9 cellular contexts compared by ENCODE assay signal in the genomic region with DNA sequence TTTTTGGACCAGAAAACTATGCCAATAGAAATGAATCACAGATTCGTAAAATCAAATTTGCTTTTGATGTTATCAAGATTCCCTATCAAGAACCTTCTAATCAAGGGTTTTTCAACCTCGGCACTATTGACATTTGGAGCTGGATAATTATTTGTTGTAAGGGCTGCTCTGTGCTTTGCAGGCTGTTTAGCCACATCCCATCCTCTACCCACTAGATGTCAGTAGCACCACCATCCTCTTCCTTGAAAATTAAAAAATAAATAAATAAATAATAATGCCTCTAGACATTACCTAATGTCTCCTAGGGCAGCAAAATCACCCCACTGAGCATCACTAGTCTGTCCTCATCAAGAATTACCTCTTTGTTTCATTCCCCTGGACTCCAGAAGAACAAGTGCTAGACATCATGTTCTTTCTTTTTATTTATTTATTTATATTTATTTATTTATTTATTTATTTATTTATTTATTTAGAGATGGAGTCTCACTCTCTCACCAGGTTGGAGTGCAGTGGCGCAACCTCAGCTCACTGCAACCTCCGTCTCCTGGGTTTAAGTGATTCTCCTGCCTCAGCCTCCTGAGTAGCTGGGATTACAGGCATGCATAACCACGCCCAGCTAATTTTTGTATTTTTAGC.
DNase-seq lines count a peak whose midpoint lies in the region; ATAC-seq and TF ChIP-seq lines count a peak whose summit lies in the region.
"Had no signal": no experiment of that assay in that cellular context is flagged by ENCODE, and none has a peak within 500 bp of the region (broad histone marks: within the 10 kb centered on the region; RNA-seq: fewer than 3 reads in every experiment).

No MANE protein-coding gene starts in this region.

- H3K9me3 ChIP-seq in HEK293 (ENCODE audit: control insufficient read depth, insufficient read depth, low read depth, low read length) = no peaks in the 10 kb centered on the region

- CTCF ChIA-PET in AG04449 (lab: Yijun Ruan, JAX) (interaction anchor here (0.8 to 5.7 kb wide), 8 partner anchors 9 to 86 kb away, joined by 3 to 31 read pairs (median 5); no protein-coding TSS in a partner anchor), HEK293 (lab: Yijun Ruan, JAX) (interaction anchor here (0.6 to 3.8 kb wide), 8 partner anchors 13 to 72 kb away, joined by 3 to 22 read pairs (median 4); no protein-coding TSS in a partner anchor)

- DNase-seq in AG04449 (ENCODE audit: low read depth, low spot score) (no peak), amniotic epithelial cell (ENCODE audit: low read depth) (peak; percentile 68), iPS-NIHi7 (ENCODE audit: extremely low spot score) (peak; percentile 14), NOMO-1 (lab: John Stamatoyannopoulos, UW; ENCODE audit: unreplicated experiment in 2 of 2) (no peak), RPMI8226 (no peak), NCI-H345 treated with DMSO at 0.1 percent for 48 hours (lab: John Stamatoyannopoulos, UW; ENCODE audit: unreplicated experiment) (no peak)
- DNase-seq: CD8-positive, alpha-beta T cell had no signal

- H3K4me3 ChIP-seq in AG04449 (ENCODE audit: low read depth, low read length) (no peak overlapping the region), HEK293 (ENCODE audit: low read depth, low read length) (no peak overlapping the region)

- ATAC-seq in HG03469 (IDR thresholded peaks at IDR 0.05; ENCODE audit: unreplicated experiment) = no peak
- ATAC-seq: CD8-positive, alpha-beta T cell had no signal

- TF ChIP-seq CTCF in AG04449 (IDR thresholded peaks at IDR 0.05; ENCODE audit: insufficient read depth, low read length, missing control alignments) = peak; percentile 32
- TF ChIP-seq CTCF in HEK293 (tag by site-specific recombination; IDR thresholded peaks at IDR 0.05) = no peak

- H3K27ac ChIP-seq in HEK293 (ENCODE audit: extremely low read depth, low read depth, low read length) = no peak overlapping the region

- H3K36me3 ChIP-seq in HEK293 (ENCODE audit: control insufficient read depth in 2 of 2, insufficient read depth in 1 of 2, low read length in 2 of 2) = no peaks in the 10 kb centered on the region

- H3K4me1 ChIP-seq in HEK293 (ENCODE audit: control insufficient read depth, insufficient read depth, low read length) = no peaks in the 10 kb centered on the region

- POLR2A ChIA-PET in AG04449 (lab: Yijun Ruan, JAX) (no interaction called here), HEK293 (lab: Yijun Ruan, JAX) (no interaction called here)

TF ChIP-seq in HEK293, 187 proteins besides CTCF, POLR2A, EP300 and RAD21:
- TF ChIP-seq, protein P1, sequence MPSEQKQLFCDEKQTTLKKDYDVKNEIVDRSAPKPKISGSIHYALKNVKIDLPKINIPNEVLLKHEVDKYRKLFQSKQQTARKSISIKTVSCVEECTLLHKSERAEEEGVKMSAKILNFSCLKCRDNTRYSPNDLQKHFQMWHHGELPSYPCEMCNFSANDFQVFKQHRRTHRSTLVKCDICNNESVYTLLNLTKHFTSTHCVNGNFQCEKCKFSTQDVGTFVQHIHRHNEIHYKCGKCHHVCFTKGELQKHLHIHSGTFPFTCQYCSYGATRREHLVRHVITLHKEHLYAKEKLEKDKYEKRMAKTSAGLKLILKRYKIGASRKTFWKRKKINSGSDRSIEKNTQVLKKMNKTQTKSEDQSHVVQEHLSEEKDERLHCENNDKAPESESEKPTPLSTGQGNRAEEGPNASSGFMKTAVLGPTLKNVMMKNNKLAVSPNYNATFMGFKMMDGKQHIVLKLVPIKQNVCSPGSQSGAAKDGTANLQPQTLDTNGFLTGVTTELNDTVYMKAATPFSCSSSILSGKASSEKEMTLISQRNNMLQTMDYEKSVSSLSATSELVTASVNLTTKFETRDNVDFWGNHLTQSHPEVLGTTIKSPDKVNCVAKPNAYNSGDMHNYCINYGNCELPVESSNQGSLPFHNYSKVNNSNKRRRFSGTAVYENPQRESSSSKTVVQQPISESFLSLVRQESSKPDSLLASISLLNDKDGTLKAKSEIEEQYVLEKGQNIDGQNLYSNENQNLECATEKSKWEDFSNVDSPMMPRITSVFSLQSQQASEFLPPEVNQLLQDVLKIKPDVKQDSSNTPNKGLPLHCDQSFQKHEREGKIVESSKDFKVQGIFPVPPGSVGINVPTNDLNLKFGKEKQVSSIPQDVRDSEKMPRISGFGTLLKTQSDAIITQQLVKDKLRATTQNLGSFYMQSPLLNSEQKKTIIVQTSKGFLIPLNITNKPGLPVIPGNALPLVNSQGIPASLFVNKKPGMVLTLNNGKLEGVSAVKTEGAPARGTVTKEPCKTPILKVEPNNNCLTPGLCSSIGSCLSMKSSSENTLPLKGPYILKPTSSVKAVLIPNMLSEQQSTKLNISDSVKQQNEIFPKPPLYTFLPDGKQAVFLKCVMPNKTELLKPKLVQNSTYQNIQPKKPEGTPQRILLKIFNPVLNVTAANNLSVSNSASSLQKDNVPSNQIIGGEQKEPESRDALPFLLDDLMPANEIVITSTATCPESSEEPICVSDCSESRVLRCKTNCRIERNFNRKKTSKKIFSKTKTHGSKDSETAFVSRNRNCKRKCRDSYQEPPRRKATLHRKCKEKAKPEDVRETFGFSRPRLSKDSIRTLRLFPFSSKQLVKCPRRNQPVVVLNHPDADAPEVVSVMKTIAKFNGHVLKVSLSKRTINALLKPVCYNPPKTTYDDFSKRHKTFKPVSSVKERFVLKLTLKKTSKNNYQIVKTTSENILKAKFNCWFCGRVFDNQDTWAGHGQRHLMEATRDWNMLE (tag by site-specific recombination; conservative IDR thresholded peaks at IDR 0.05; ENCODE audit: low read depth) = peak; percentile 70
- TF ChIP-seq ZFP69B (tag by site-specific recombination; IDR thresholded peaks at IDR 0.05) = no peak
- TF ChIP-seq ZNF544 (tag by site-specific recombination; IDR thresholded peaks at IDR 0.05) = no peak
- no peak for TF ChIP-seq ATF2 (tag by site-specific recombination; IDR thresholded peaks at IDR 0.05; ENCODE audit: low read depth)
- TF ChIP-seq ZNF426 (tag by site-specific recombination; IDR thresholded peaks at IDR 0.05) = peak; percentile 41
- peak; percentile 5; the same call in 1 of the 2 replicates for TF ChIP-seq ZNF140 (tag by site-specific recombination; IDR thresholded peaks at IDR 0.05)
- 0 out of 2 replicates have a peak, but pooled peaks have one; percentile 13 for TF ChIP-seq ZNF623 (tag by site-specific recombination; IDR thresholded peaks at IDR 0.05)
- TF ChIP-seq ZNF555 (tag by site-specific recombination; conservative IDR thresholded peaks at IDR 0.05) = peak; percentile 47
- no peak for TF ChIP-seq OVOL3 (tag by site-specific recombination; IDR thresholded peaks at IDR 0.05)
- no peak for TF ChIP-seq ZNF600 (tag by site-specific recombination; IDR thresholded peaks at IDR 0.05)
- TF ChIP-seq ZNF394 (tag by site-specific recombination; IDR thresholded peaks at IDR 0.05; ENCODE audit: borderline replicate concordance) = peak; percentile 67; the same call in 1 of the 2 replicates

Comparison
In these comparisons a context has a peak if more than half of its experiments do, and no peak if none do; other contexts are left out.
1. DNase-seq: peak in amniotic epithelial cell (single experiment) and iPS-NIHi7 (single experiment); none in AG04449 (single experiment), NOMO-1 (0 of 2), RPMI8226 (single experiment) and NCI-H345 treated with DMSO at 0.1 percent for 48 hours (single experiment).